1 cellular context compared by ENCODE assay signal in genomic region chr19:13526552-13526951, GRCh38.
TF ChIP-seq lines count a peak whose summit lies in the region.

No MANE protein-coding gene starts in this region.

TF ChIP-seq in WTC11, 78 proteins besides CTCF, POLR2A, EP300 and RAD21 (continued from another document):
- no peak for TF ChIP-seq ZNF532 (CRISPR knock-in tag; IDR thresholded peaks at IDR 0.05; ENCODE audit: borderline replicate concordance)
